32 cellular contexts compared by ENCODE assay signal in genomic region chr11:33536178-33536577, GRCh38.
"Had no signal": no experiment of that assay in that cellular context is flagged by ENCODE, and none has a peak within 500 bp of the region (broad histone marks: within the 10 kb centered on the region; RNA-seq: fewer than 3 reads in every experiment).

No MANE protein-coding gene starts in this region.

- H3K9me3 ChIP-seq: lower lobe of right lung, mucosa of descending colon, ovary, prostate gland, testis, upper lobe of right lung had no signal

- DNase-seq: heart left ventricle; hypothalamus; immature natural killer cell; kidney; left colon; left lung; lower lobe of right lung; mammary epithelial cell; midbrain; mucosa of descending colon; naive B cell; natural killer cell; nephron progenitor cell; ovary; posterior cingulate gyrus; retina; right cardiac atrium; small intestine; stimulated activated CD4-positive, alpha-beta T cell treated with anti-CD3 and anti-CD28 coated beads, Interleukin-2, amount 100 ng/mL, for 24 hours; stimulated activated CD4-positive, alpha-beta T cell treated with anti-CD3 and anti-CD28 coated beads, Interleukin-4, amount 100 ng/mL, for 1 hour; stimulated activated naive B cell treated with anti-CD40 and anti-IgM and Interleukin-4, amounts not matched to agents 10 μg/mL and 1 μg/mL and 100 μg/mL, for 72 hours; stimulated activated naive CD8-positive, alpha-beta T cell treated with anti-CD3 and anti-CD28 coated beads, Interleukin-15, Interleukin-2, amounts not matched to agents 100 U/mL and 50 U/mL, for 24 hours; stomach; testis; tibial artery; trophoblast cell; upper lobe of right lung had no signal

- H3K4me2 ChIP-seq: neural progenitor cell had no signal

- H3K36me3 ChIP-seq: heart left ventricle, left lung, lower lobe of right lung, neural progenitor cell, ovary, prostate gland, stomach, tibial artery, upper lobe of right lung had no signal

- H3K9ac ChIP-seq: neural progenitor cell had no signal

- ATAC-seq: heart left ventricle; left colon; left lung; lower lobe of right lung; mucosa of descending colon; natural killer cell; right cardiac atrium; sciatic nerve; stimulated activated naive B cell treated with anti-CD40 and anti-IgM and Interleukin-4, amounts not matched to agents 10 μg/mL and 1 μg/mL and 100 μg/mL, for 72 hours; stimulated activated naive CD8-positive, alpha-beta T cell treated with anti-CD3 and anti-CD28 coated beads, Interleukin-15, Interleukin-2, amounts not matched to agents 100 U/mL and 50 U/mL, for 24 hours; upper lobe of right lung had no signal

- H2AFZ ChIP-seq: neural progenitor cell had no signal

- H3K4me1 ChIP-seq: left lung, lower lobe of right lung, neural progenitor cell, prostate gland, stomach, testis, tibial artery, upper lobe of right lung had no signal

- H3K27ac ChIP-seq: heart left ventricle, left lung, lower lobe of right lung, neural progenitor cell, ovary, prostate gland, stomach, testis, tibial artery, upper lobe of right lung had no signal

- H3K4me3 ChIP-seq: heart left ventricle, left lung, lower lobe of right lung, mucosa of descending colon, neural progenitor cell, ovary, prostate gland, stomach, testis, tibial artery, upper lobe of right lung had no signal

- H3K27me3 ChIP-seq: neural progenitor cell, ovary, testis had no signal

- FAIRE-seq: islet of Langerhans, kidney, small intestine, urothelium cell line had no signal
